Comparison of ENCODE assay signal across 14 cellular contexts in the genomic region with DNA sequence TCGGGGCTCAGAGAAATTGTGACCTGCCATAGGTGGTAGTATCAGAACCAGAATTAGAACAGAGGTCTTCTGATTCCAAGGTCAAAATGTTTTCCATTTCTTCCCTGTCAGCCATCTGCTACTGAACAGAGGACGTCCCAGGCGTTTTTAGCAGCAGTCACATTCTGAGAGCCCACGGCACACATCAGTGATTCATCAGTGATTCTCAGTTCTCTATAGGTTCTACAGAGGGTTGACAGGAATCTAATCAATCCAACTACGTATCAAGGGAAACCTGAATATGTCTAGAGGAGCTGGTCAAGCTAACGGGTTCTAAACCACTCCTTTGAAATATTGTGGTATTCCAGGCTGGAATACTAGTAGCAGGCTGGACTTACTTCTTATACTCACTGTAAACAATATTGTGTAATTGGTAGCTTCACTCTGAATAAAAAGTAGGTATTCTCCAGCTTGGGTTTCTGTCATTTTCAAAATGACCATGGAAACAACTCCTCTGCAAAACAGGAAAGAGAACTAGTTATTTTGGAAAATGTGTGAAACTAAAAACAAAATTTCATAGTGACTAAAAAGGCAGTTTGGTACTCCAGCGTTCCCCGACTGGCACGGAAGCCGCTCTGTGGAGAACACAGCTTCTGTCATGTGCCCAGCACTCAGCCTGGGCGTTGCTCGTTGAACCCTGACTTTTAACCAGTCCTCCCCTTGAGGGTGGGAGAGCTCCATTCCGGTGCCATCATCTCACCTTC. TPM values are rescaled to one million over a fixed set of nuclear protein-coding genes. Genes with fewer than 3 reads are reported as not detected.
DNase-seq lines count a peak whose midpoint lies in the region; ATAC-seq and TF ChIP-seq lines count a peak whose summit lies in the region.
"Had no signal": no experiment of that assay in that cellular context is flagged by ENCODE, and none has a peak within 500 bp of the region (broad histone marks: within the 10 kb centered on the region; RNA-seq: fewer than 3 reads in every experiment).

No MANE protein-coding gene starts in this region.

- H3K4me1 Mint-ChIP-seq in stimulated activated naive B cell treated with anti-CD40 and anti-IgM and Interleukin-4, amounts not matched to agents 10 μg/mL and 1 μg/mL and 100 μg/mL, for 72 hours: peaks cover 19 to 26% of the 10 kb centered on the region in 2 donors

- H3K4me3 Mint-ChIP-seq in stimulated activated naive B cell treated with anti-CD40 and anti-IgM and Interleukin-4, amounts not matched to agents 10 μg/mL and 1 μg/mL and 100 μg/mL, for 72 hours: peak overlapping the region in 1 of 2 donors; percentile 16
- H3K4me3 Mint-ChIP-seq: mesothelial cell of epicardium had no signal

- H3K4me1 ChIP-seq in left ventricle myocardium inferior: no peaks in the 10 kb centered on the region
- H3K4me1 ChIP-seq: tibial nerve had no signal

- peak; percentile 41 for ATAC-seq in GM18873 (IDR thresholded peaks at IDR 0.05; ENCODE audit: low FRiP score, unreplicated experiment)
- ATAC-seq in GM21723 (IDR thresholded peaks at IDR 0.05; ENCODE audit: unreplicated experiment): peak; percentile 66
- peak; percentile 73 for ATAC-seq in HG03175 (IDR thresholded peaks at IDR 0.05; ENCODE audit: unreplicated experiment)
- ATAC-seq in stimulated activated naive B cell treated with anti-CD40 and anti-IgM and Interleukin-4, amounts not matched to agents 10 μg/mL and 1 μg/mL and 100 μg/mL, for 72 hours (replicated peaks): peak; percentile 87 to 95

- no peak for DNase-seq in stimulated activated naive B cell treated with anti-CD40 and anti-IgM and Interleukin-4, amounts not matched to agents 10 μg/mL and 1 μg/mL and 100 μg/mL, for 72 hours
- DNase-seq in left ventricle myocardium inferior: no peak
- no peak for DNase-seq in amygdala (lab: John Stamatoyannopoulos, UW)
- DNase-seq in NCI-H1694 (lab: John Stamatoyannopoulos, UW): no peak
- DNase-seq: COR-L47; dermis blood vessel endothelial cell; NK-92 treated with Interleukin-12 subunit alpha and Interleukin-12 subunit beta, amount 100 ng/mL, for 24 hours; occipital lobe had no signal

- H3K27ac Mint-ChIP-seq in stimulated activated naive B cell treated with anti-CD40 and anti-IgM and Interleukin-4, amounts not matched to agents 10 μg/mL and 1 μg/mL and 100 μg/mL, for 72 hours: peak overlapping the region; percentile 51
- H3K27ac Mint-ChIP-seq: mesothelial cell of epicardium had no signal

- no peaks in the 10 kb centered on the region for H3K36me3 Mint-ChIP-seq in stimulated activated naive B cell treated with anti-CD40 and anti-IgM and Interleukin-4, amounts not matched to agents 10 μg/mL and 1 μg/mL and 100 μg/mL, for 72 hours
- H3K36me3 Mint-ChIP-seq: mesothelial cell of epicardium had no signal

- no peaks in the 10 kb centered on the region for H3K27me3 Mint-ChIP-seq in stimulated activated naive B cell treated with anti-CD40 and anti-IgM and Interleukin-4, amounts not matched to agents 10 μg/mL and 1 μg/mL and 100 μg/mL, for 72 hours

- no peaks in the 10 kb centered on the region for H3K36me3 ChIP-seq in left ventricle myocardium inferior
- H3K36me3 ChIP-seq: tibial nerve had no signal

- no peak for TF ChIP-seq CTCF in left ventricle myocardium inferior (IDR thresholded peaks at IDR 0.05; ENCODE audit: borderline replicate concordance)

- H3K27me3 ChIP-seq in left ventricle myocardium inferior (ENCODE audit: low read depth): peaks cover 47% of the 10 kb centered on the region
- H3K27me3 ChIP-seq: tibial nerve had no signal

- H3K9me3 Mint-ChIP-seq in stimulated activated naive B cell treated with anti-CD40 and anti-IgM and Interleukin-4, amounts not matched to agents 10 μg/mL and 1 μg/mL and 100 μg/mL, for 72 hours: no peaks in the 10 kb centered on the region
- H3K9me3 Mint-ChIP-seq: mesothelial cell of epicardium had no signal

- no peak overlapping the region for H3K27ac ChIP-seq in left ventricle myocardium inferior (replicated peaks)
- H3K27ac ChIP-seq: tibial nerve had no signal

- H3K4me3 ChIP-seq in left ventricle myocardium inferior: no peak overlapping the region
- H3K4me3 ChIP-seq: tibial nerve had no signal

- intact Hi-C loops in left ventricle myocardium inferior (cut with micrococcal nuclease): no loop called here

- no peaks in the 10 kb centered on the region for H3K9me3 ChIP-seq in left ventricle myocardium inferior (replicated peaks)
- H3K9me3 ChIP-seq: tibial nerve had no signal

RNA-seq across cellular contexts. Expression of gene FLT3, which starts 43.2 kb away (rescaled TPM):
- total RNA-seq in left ventricle myocardium inferior: 0.05 TPM
- total RNA-seq: dermis blood vessel endothelial cell, SK-MEL-5 had no signal

Comparison
In these comparisons a context has a peak if more than half of its experiments do, and no peak if none do; other contexts are left out.
1. ATAC-seq: peak in every context shown above with its lines; median percentile 91 in stimulated activated naive B cell treated with anti-CD40 and anti-IgM and Interleukin-4, amounts not matched to agents 10 μg/mL and 1 μg/mL and 100 μg/mL, for 72 hours; 73 in HG03175; 66 in GM21723; 41 in GM18873.